20 cellular contexts compared by ENCODE assay signal in genomic region chr14:74244115-74244514, GRCh38. TPM values are rescaled to one million over a fixed set of nuclear protein-coding genes. Genes with fewer than 3 reads are reported as not detected.
A peak's percentile ranks its signal among the peaks of the same experiment; 100 is the strongest.
DNase-seq lines count a peak whose midpoint lies in the region; ATAC-seq, FAIRE-seq and TF ChIP-seq lines count a peak whose summit lies in the region.
"Had no signal": no experiment of that assay in that cellular context is flagged by ENCODE, and none has a peak within 500 bp of the region (broad histone marks: within the 10 kb centered on the region; RNA-seq: fewer than 3 reads in every experiment).

No MANE protein-coding gene starts in this region.

- no peak for FAIRE-seq in A549 (lab: Jason Lieb, UNC)
- FAIRE-seq: TTC549 had no signal

- TF ChIP-seq CTCF in A549 (IDR thresholded peaks at IDR 0.05): no peak
- peak; percentile 33 for TF ChIP-seq CTCF in GM12873 (IDR thresholded peaks at IDR 0.05; ENCODE audit: insufficient read depth, low read depth, low read length, missing control alignments)
- TF ChIP-seq CTCF in PC-3 (conservative IDR thresholded peaks at IDR 0.05; ENCODE audit: low read depth, low read length): peak; percentile 41; the same call in 1 of the 2 replicates
- TF ChIP-seq CTCF in body of pancreas (IDR thresholded peaks at IDR 0.05): no peak

- H3K4me2 ChIP-seq in A549: no peak overlapping the region
- H3K4me2 ChIP-seq in PC-3 (ENCODE audit: low read length): no peak overlapping the region

- H3K27ac ChIP-seq in A549: no peak overlapping the region
- no peak overlapping the region for H3K27ac ChIP-seq in PC-3 (ENCODE audit: low read length)
- H3K27ac ChIP-seq in body of pancreas: no peak overlapping the region
- H3K27ac ChIP-seq: gastroesophageal sphincter had no signal

- no peak for TF ChIP-seq RAD21 in A549 (conservative IDR thresholded peaks at IDR 0.05 in 1 of 2, IDR thresholded peaks at IDR 0.05 in 1 of 2)

- peaks cover 44% of the 10 kb centered on the region for H3K27me3 ChIP-seq in PC-3 (ENCODE audit: low read length)
- H3K27me3 ChIP-seq in body of pancreas: peaks cover 0 to 30% of the 10 kb centered on the region in 2 donors

- no peak for DNase-seq in A549 (ENCODE audit: low read depth in 1 of 2, low spot score in 1 of 2)
- DNase-seq in PC-3: no peak
- peak; percentile 65 for DNase-seq in islet precursor cell
- no peak for DNase-seq in C1 segment of cervical spinal cord (lab: John Stamatoyannopoulos, UW)
- no peak for DNase-seq in body of pancreas
- DNase-seq in GM19238 (ENCODE audit: insufficient read length, low spot score): no peak
- DNase-seq: activated CD4-positive, alpha-beta T cell treated with anti-CD3 and anti-CD28 coated beads for 48 hours; HCEC 1CT; NCI-H1694; NCI-H2227 treated with DMSO at 0.1 percent for 48 hours; stimulated activated CD8-positive, alpha-beta memory T cell treated with anti-CD3 and anti-CD28 coated beads, Interleukin-4, amount 100 ng/mL, for 48 hours had no signal

- H3F3A ChIP-seq in PC-3 (ENCODE audit: low read length, unreplicated experiment): no peaks in the 10 kb centered on the region

- no peak for TF ChIP-seq EP300 in A549 (IDR thresholded peaks at IDR 0.05)

- CTCF ChIA-PET in A549 (lab: Yijun Ruan, JAX): interaction anchor here (1.3 to 4.9 kb wide), 2 partner anchors 13 to 27 kb away, joined by 5 to 41 read pairs; no protein-coding TSS in a partner anchor
- CTCF ChIA-PET in PC-3 (lab: Charles Lee): no interaction called here

- H4K20me1 ChIP-seq in PC-3 (ENCODE audit: low read length): no peaks in the 10 kb centered on the region

- intact Hi-C loops in PC-3 (cut with micrococcal nuclease): no loop called here
- intact Hi-C loops in body of pancreas (cut with DNase I): no loop called here

- WGBS in A549 (ENCODE audit: missing lambda C conversion rate): 25% methylated on average over 3 of the region's 3 CpGs
- WGBS in body of pancreas, 2 donors: 19 to 27% methylated on average over 3 of the region's 3 CpGs

- no peaks in the 10 kb centered on the region for H3K79me2 ChIP-seq in PC-3 (ENCODE audit: low read length)

- POLR2A ChIA-PET in A549 (lab: Yijun Ruan, JAX) (interaction anchor here (0.6 kb wide), 1 partner anchor 189 kb away, joined by 3 read pairs; no protein-coding TSS in a partner anchor), PC-3 (lab: Charles Lee; ENCODE audit: unreplicated experiment) (no interaction called here)

- H3K9me3 ChIP-seq in A549 (no peaks in the 10 kb centered on the region), PC-3 (ENCODE audit: low read length) (no peaks in the 10 kb centered on the region), body of pancreas (no peaks in the 10 kb centered on the region)
- H3K9me3 ChIP-seq: gastroesophageal sphincter had no signal

- H3K4me1 ChIP-seq in A549 (no peaks in the 10 kb centered on the region), PC-3 (ENCODE audit: insufficient read depth, low read length) (no peaks in the 10 kb centered on the region), body of pancreas (peaks cover 26% of the 10 kb centered on the region)

- H3K9me2 ChIP-seq in PC-3 (replicated peaks; ENCODE audit: low read length): no peaks in the 10 kb centered on the region

- ATAC-seq in A549 (peak; percentile 67 to 70; a peak in 5 of 6 replicates), PC-3 (0 out of 2 replicates have a peak, but pooled peaks have one; percentile 50), body of pancreas (no peak), GM18517 (IDR thresholded peaks at IDR 0.05; ENCODE audit: unreplicated experiment) (no peak)
- ATAC-seq: gastroesophageal sphincter had no signal

- BruUV-seq in PC-3 (replicated peaks; lab: Mats Ljungman, UMichigan): no TSS peak

- no peak overlapping the region for H2AFZ ChIP-seq in PC-3 (ENCODE audit: low read length)

- no peak overlapping the region for H3K4me3 ChIP-seq in A549
- no peak overlapping the region for H3K4me3 ChIP-seq in PC-3 (ENCODE audit: low read length)
- no peak overlapping the region for H3K4me3 ChIP-seq in body of pancreas
- H3K4me3 ChIP-seq: gastroesophageal sphincter had no signal

- H3K36me3 ChIP-seq in PC-3 (ENCODE audit: low read depth, low read length): no peaks in the 10 kb centered on the region
- H3K36me3 ChIP-seq in body of pancreas (replicated peaks in 1 of 2; ENCODE audit: insufficient read depth in 1 of 2, low read depth in 2 of 2): no peaks in the 10 kb centered on the region
- H3K36me3 ChIP-seq: gastroesophageal sphincter had no signal

- H3K9ac ChIP-seq in PC-3 (ENCODE audit: low read length): no peak overlapping the region

- no peak for TF ChIP-seq POLR2A in A549 (IDR thresholded peaks at IDR 0.05; ENCODE audit: low read length)
- TF ChIP-seq POLR2A in body of pancreas (IDR thresholded peaks at IDR 0.05): no peak

TF ChIP-seq in A549, 52 proteins besides CTCF, POLR2A, EP300 and RAD21:
- TF ChIP-seq MAFK (IDR thresholded peaks at IDR 0.05; ENCODE audit: partially characterized antibody) (no peak), REST (IDR thresholded peaks at IDR 0.05) (no peak), CBX2 (IDR thresholded peaks at IDR 0.05; ENCODE audit: borderline replicate concordance, low read depth) (no peak), CEBPB (IDR thresholded peaks at IDR 0.05) (no peak), TFCP2L1 (CRISPR knock-in tag; IDR thresholded peaks at IDR 0.05) (no peak), HDAC2 (IDR thresholded peaks at IDR 0.05) (no peak), JUNB (IDR thresholded peaks at IDR 0.05) (no peak), RFX5 (IDR thresholded peaks at IDR 0.05) (no peak), ZFP36 (IDR thresholded peaks at IDR 0.05; ENCODE audit: borderline replicate concordance, partially characterized antibody) (no peak), FOSB (CRISPR knock-in tag; IDR thresholded peaks at IDR 0.05) (no peak), CHD2 (IDR thresholded peaks at IDR 0.05; ENCODE audit: low read length, partially characterized antibody) (no peak), HES2 (IDR thresholded peaks at IDR 0.05) (no peak), CBX8 (IDR thresholded peaks at IDR 0.05) (no peak), FOSL2 (IDR thresholded peaks at IDR 0.05) (no peak), FOSL2 (CRISPR knock-in tag; IDR thresholded peaks at IDR 0.05) (no peak), CHD4 (IDR thresholded peaks at IDR 0.05; ENCODE audit: borderline replicate concordance) (no peak), SMC3 (IDR thresholded peaks at IDR 0.05) (no peak), USF2 (IDR thresholded peaks at IDR 0.05) (no peak)

RNA-seq across cellular contexts. Expression of gene VSX2, which starts 4.9 kb away (rescaled TPM):
- polyA plus RNA-seq in A549 (2011; rRNA removed): 0.03 TPM in 1 of 2 replicates, not detected in the other
- polyA plus RNA-seq in A549 (2012; cell fraction: cytosol; rRNA removed): not detected in 2 replicates
- polyA plus RNA-seq in A549 (2012; cell fraction: nucleus; rRNA removed): not detected in 2 replicates
- not detected in 3 replicates for polyA plus RNA-seq in A549 (2017; fragmentation: RNase III; extraction: RNeasy Plus Mini Kit Qiagen cat#74134 plus additional on column Dnase treatment)
- polyA minus RNA-seq in A549 (2011; rRNA and poly(A)+ RNA removed): not detected in 2 replicates
- not detected in 2 replicates for total RNA-seq in PC-3 (2014; rRNA removed)
- not detected for total RNA-seq in body of pancreas
- total RNA-seq: cardiac septum, gastroesophageal sphincter, mesothelial cell of epicardium had no signal
- polyA plus RNA-seq: adipose tissue, esophagus, IgD-negative memory B cell had no signal

RNA-seq across cellular contexts. Expression of gene ABCD4, which starts 58.6 kb away (rescaled TPM):
- polyA plus RNA-seq in A549 (2011; rRNA removed) (13.9 and 22.7 TPM in 2 replicates), A549 (2017; fragmentation: RNase III; extraction: RNeasy Plus Mini Kit Qiagen cat#74134 plus additional on column Dnase treatment) (31.2 to 36.6 TPM (median 35.8 TPM) in 3 replicates)
- polyA plus RNA-seq in A549 (2012; cell fraction: cytosol; rRNA removed): 21.9 and 22.8 TPM in 2 replicates
- polyA plus RNA-seq in A549 (2012; cell fraction: nucleus; rRNA removed): 102 and 121 TPM in 2 replicates
- polyA minus RNA-seq in A549 (2011; rRNA and poly(A)+ RNA removed): 33.9 and 36.6 TPM in 2 replicates
- total RNA-seq in PC-3 (2014; rRNA removed) (27.1 and 28.4 TPM in 2 replicates), body of pancreas (10 to 100 TPM; 29.8 to 51.7 TPM)

Comparison
In these comparisons a context has a peak if more than half of its experiments do, and no peak if none do; other contexts are left out.
1. ATAC-seq: peak in A549 (2 of 2) and PC-3 (single experiment); none in body of pancreas (single experiment) and GM18517 (single experiment).
2. CTCF ChIP-seq: peak in GM12873 (single experiment) and PC-3 (single experiment); none in A549 (single experiment) and body of pancreas (0 of 7).